ENCODE assay signal across 8 cellular contexts in the genomic region with DNA sequence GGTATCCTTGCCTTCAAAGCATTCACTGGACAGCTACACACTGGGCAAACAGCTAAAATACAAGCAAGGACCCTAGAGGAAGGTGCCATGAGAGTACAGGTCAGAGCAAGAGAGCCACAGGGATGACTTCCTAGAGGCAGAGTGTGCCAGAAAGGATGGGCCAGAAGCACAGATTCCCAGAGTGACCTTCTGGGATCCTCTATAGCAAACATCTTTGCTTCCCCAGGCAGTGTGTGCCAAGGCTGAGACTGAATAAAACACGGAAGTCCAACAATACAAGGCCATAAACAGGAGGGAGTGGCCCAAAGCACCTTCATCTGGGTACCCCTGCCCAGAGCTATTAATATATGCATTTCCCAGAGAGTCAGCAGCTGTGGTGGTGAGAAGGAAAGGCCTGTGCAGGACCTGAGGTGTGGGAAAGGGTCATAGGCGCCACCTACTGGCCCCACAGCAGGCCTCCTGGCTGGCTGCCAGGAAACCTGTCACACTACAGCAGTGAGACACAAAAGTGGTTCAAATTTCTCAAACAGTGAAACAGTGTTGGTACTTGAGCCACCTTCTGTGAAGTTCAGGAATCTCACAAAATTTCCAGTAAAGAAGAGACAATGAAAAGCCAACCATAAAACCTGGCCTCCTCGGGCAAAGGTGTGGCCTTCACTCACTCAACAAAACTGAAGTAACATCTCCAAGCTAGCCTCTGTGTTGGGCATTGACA. TPM values are rescaled to one million over a fixed set of nuclear protein-coding genes. Genes with fewer than 3 reads are reported as not detected.
DNase-seq lines count a peak whose midpoint lies in the region; ATAC-seq, FAIRE-seq and TF ChIP-seq lines count a peak whose summit lies in the region.

No MANE protein-coding gene starts in this region.

- H3K27ac ChIP-seq in CD4-positive, alpha-beta memory T cell (ENCODE audit: low read depth, low read length), result no peak overlapping the region
- no peak overlapping the region for H3K27ac ChIP-seq in HCT116 (ENCODE audit: low read depth, low read length)

- FAIRE-seq in bronchial epithelial cell (lab: Jason Lieb, UNC), result no peak

- no peak overlapping the region for H2AFZ ChIP-seq in HCT116 (ENCODE audit: low read depth, low read length, poor library complexity, severe bottlenecking)

- H3K4me2 ChIP-seq in HCT116 (ENCODE audit: low read length), result peak overlapping the region; percentile 9; the same call in 1 of the 2 replicates

- H3K79me2 ChIP-seq in HCT116 (ENCODE audit: insufficient read depth, low read length), result peaks cover 9% of the 10 kb centered on the region; the same call in 1 of the 2 replicates

- H3K36me3 Mint-ChIP-seq in CD4-positive, alpha-beta memory T cell, result no peaks in the 10 kb centered on the region
- peaks cover 2% of the 10 kb centered on the region for H3K36me3 Mint-ChIP-seq in activated B cell treated with CpG ODN at 0.5 μM for 24 hours (ENCODE audit: low read depth)

- no peaks in the 10 kb centered on the region for H3K27me3 Mint-ChIP-seq in CD4-positive, alpha-beta memory T cell
- no peaks in the 10 kb centered on the region for H3K27me3 Mint-ChIP-seq in activated B cell treated with CpG ODN at 0.5 μM for 24 hours

- H3K4me1 Mint-ChIP-seq in CD4-positive, alpha-beta memory T cell, result peaks cover 4 to 17% (median 9%) of the 10 kb centered on the region in 4 donors
- peaks cover 33% of the 10 kb centered on the region for H3K4me1 Mint-ChIP-seq in activated B cell treated with CpG ODN at 0.5 μM for 24 hours

- H3K4me3 ChIP-seq in CD4-positive, alpha-beta memory T cell (ENCODE audit: low read length in 2 of 2), result no peak overlapping the region
- H3K4me3 ChIP-seq in HCT116 (replicated peaks in 1 of 2; ENCODE audit: low read depth in 1 of 2, low read length in 2 of 2) (no peak overlapping the region), bronchial epithelial cell (ENCODE audit: low read depth, low read length) (no peak overlapping the region), kidney epithelial cell (ENCODE audit: low read depth, low read length) (no peak overlapping the region)

- ATAC-seq in HCT116, result peak; percentile 90
- ATAC-seq in activated B cell treated with CpG ODN at 0.5 μM for 24 hours (ENCODE audit: low read depth), result peak; percentile 37

- H3K9me3 ChIP-seq in CD4-positive, alpha-beta memory T cell (ENCODE audit: control insufficient read depth in 1 of 2, low read length in 2 of 2), result no peaks in the 10 kb centered on the region
- H3K9me3 ChIP-seq in HCT116 (ENCODE audit: control insufficient read depth in 1 of 2, insufficient read depth in 1 of 2, low read depth in 1 of 2, low read length in 2 of 2), result no peaks in the 10 kb centered on the region

- no peaks in the 10 kb centered on the region for H3K27me3 ChIP-seq in CD4-positive, alpha-beta memory T cell (ENCODE audit: insufficient read depth, low read length)
- H3K27me3 ChIP-seq in HCT116 (ENCODE audit: insufficient read depth, low read length) (no peaks in the 10 kb centered on the region), bronchial epithelial cell (ENCODE audit: control insufficient read depth, insufficient read depth, low read length) (no peaks in the 10 kb centered on the region), kidney epithelial cell (ENCODE audit: control insufficient read depth, insufficient read depth, low read length) (no peaks in the 10 kb centered on the region)

- no peak overlapping the region for H3K27ac Mint-ChIP-seq in CD4-positive, alpha-beta memory T cell
- H3K27ac Mint-ChIP-seq in activated B cell treated with CpG ODN at 0.5 μM for 24 hours, result no peak overlapping the region

- intact Hi-C loops in CD4-positive, alpha-beta memory T cell (cut with micrococcal nuclease), result no loop called here
- intact Hi-C loops in HCT116 (cut with micrococcal nuclease), result loop anchor here (1.0 kb wide), 2 partner anchors 60 to 389 kb away; no protein-coding TSS in a partner anchor
- intact Hi-C loops in activated B cell treated with CpG ODN at 0.5 μM for 24 hours (cut with micrococcal nuclease), result loop anchor here (1.0 to 5.0 kb wide), 6 partner anchors 123 to 627 kb away; partner anchors contain the start of genes INPPL1 and PHOX2A

- no peaks in the 10 kb centered on the region for H3K9me3 Mint-ChIP-seq in CD4-positive, alpha-beta memory T cell
- H3K9me3 Mint-ChIP-seq in activated B cell treated with CpG ODN at 0.5 μM for 24 hours, result no peaks in the 10 kb centered on the region

- H3K36me3 ChIP-seq in CD4-positive, alpha-beta memory T cell (ENCODE audit: insufficient read depth, low read length), result peaks cover 5% of the 10 kb centered on the region
- H3K36me3 ChIP-seq in HCT116 (ENCODE audit: control insufficient read depth in 1 of 2, insufficient read depth in 2 of 2, low read length in 2 of 2), result no peaks in the 10 kb centered on the region
- no peaks in the 10 kb centered on the region for H3K36me3 ChIP-seq in bronchial epithelial cell (ENCODE audit: control insufficient read depth, insufficient read depth, low read length)
- H3K36me3 ChIP-seq in kidney epithelial cell (ENCODE audit: control insufficient read depth, insufficient read depth, low read length), result no peaks in the 10 kb centered on the region

- H3K9me2 ChIP-seq in HCT116 (ENCODE audit: insufficient read depth), result no peaks in the 10 kb centered on the region

- CTCF ChIA-PET in CD4-positive, alpha-beta memory T cell (lab: Charles Lee; ENCODE audit: partially characterized antibody), result interaction anchor here (0.6 to 3.9 kb wide), 17 partner anchors 8 to 486 kb away, joined by 3 to 30 read pairs (median 3); partner anchors contain the start of gene CLPB
- CTCF ChIA-PET in HCT116 (lab: Charles Lee), result interaction anchor here (0.9 to 2.7 kb wide), 12 partner anchors 10 to 389 kb away, joined by 3 to 16 read pairs (median 4); partner anchors contain the start of gene CLPB
- CTCF ChIA-PET in activated B cell treated with CpG ODN at 0.5 μM for 24 hours (lab: Charles Lee), result interaction anchor here (0.7 to 3.0 kb wide), 17 partner anchors 8 to 436 kb away, joined by 3 to 23 read pairs (median 3); partner anchors contain the start of gene CLPB

- TF ChIP-seq RAD21 in HCT116 (IDR thresholded peaks at IDR 0.05; ENCODE audit: low read depth), result peak; percentile 82

- POLR2A ChIA-PET in CD4-positive, alpha-beta memory T cell (lab: Charles Lee; ENCODE audit: partially characterized antibody), result no interaction called here
- POLR2A ChIA-PET in HCT116 (lab: Charles Lee), result no interaction called here
- POLR2A ChIA-PET in activated B cell treated with CpG ODN at 0.5 μM for 24 hours (lab: Charles Lee), result interaction anchor here (0.6 kb wide), 1 partner anchor 1201 kb away, joined by 3 read pairs; no protein-coding TSS in a partner anchor

- no peak overlapping the region for H3K9ac ChIP-seq in HCT116 (ENCODE audit: low read length)

- BruUV-seq in HCT116 (replicated peaks; lab: Mats Ljungman, UMichigan), result no TSS peak

- H3K4me1 ChIP-seq in CD4-positive, alpha-beta memory T cell (ENCODE audit: insufficient read depth, low read length), result peaks cover under 1% of the 10 kb centered on the region
- H3K4me1 ChIP-seq in HCT116 (ENCODE audit: control insufficient read depth in 1 of 2, insufficient read depth in 2 of 2, low read length in 2 of 2), result peaks cover 0 to 9% of the 10 kb centered on the region in 2 experiments; a peak in 2 of 4 replicates

- RAD21 ChIA-PET in HCT116 (lab: Charles Lee; ENCODE audit: low non-redundant PET in 1 of 2, low total read pairs in 2 of 2, uncharacterized antibody in 2 of 2, unreplicated experiment in 2 of 2), result interaction anchor here (0.8 to 1.3 kb wide), 4 partner anchors 39 to 176 kb away, joined by 3 to 4 read pairs (median 3); no protein-coding TSS in a partner anchor

- H4K20me1 ChIP-seq in HCT116 (ENCODE audit: insufficient read depth), result no peaks in the 10 kb centered on the region

- peak; percentile 62 to 68 (median 63) for DNase-seq in CD4-positive, alpha-beta memory T cell
- DNase-seq in HCT116 (ENCODE audit: low read depth, low spot score) (peak; percentile 57), NCI-H2227 treated with DMSO at 0.1 percent for 48 hours (lab: John Stamatoyannopoulos, UW) (peak; percentile 62), activated B cell treated with CpG ODN at 0.5 μM for 24 hours (peak; percentile 64), bronchial epithelial cell (ENCODE audit: low read depth) (peak; percentile 61), kidney epithelial cell (ENCODE audit: low read depth) (no peak), cortex of kidney (lab: John Stamatoyannopoulos, UW) (no peak)
- peak; percentile 81 for DNase-seq in stimulated activated CD4-positive, alpha-beta T cell treated with anti-CD3 and anti-CD28 coated beads, Interleukin-1b, Interleukin-23, amount 100 ng/mL, for 48 hours

- no peak overlapping the region for H3K4me3 Mint-ChIP-seq in CD4-positive, alpha-beta memory T cell
- no peak overlapping the region for H3K4me3 Mint-ChIP-seq in activated B cell treated with CpG ODN at 0.5 μM for 24 hours

- TF ChIP-seq CTCF in HCT116 (IDR thresholded peaks at IDR 0.05 in 2 of 3, conservative IDR thresholded peaks at IDR 0.05 in 1 of 3; ENCODE audit: borderline replicate concordance in 1 of 3, insufficient read depth in 1 of 3, low read depth in 2 of 3, low read length in 2 of 3) (peak; percentile 86 to 93 (median 90)), activated B cell treated with CpG ODN at 0.5 μM for 24 hours (IDR thresholded peaks at IDR 0.05) (no peak), bronchial epithelial cell (IDR thresholded peaks at IDR 0.05; ENCODE audit: insufficient read depth, low read length, severe bottlenecking) (peak; percentile 96), kidney epithelial cell (IDR thresholded peaks at IDR 0.05; ENCODE audit: insufficient read depth, low read length, poor library complexity, severe bottlenecking) (peak; percentile 91)

- TF ChIP-seq POLR2A in HCT116 (IDR thresholded peaks at IDR 0.05; ENCODE audit: borderline replicate concordance, extremely low read depth, insufficient read depth, insufficient read length), result no peak

TF ChIP-seq in HCT116, 20 proteins besides CTCF, POLR2A, EP300 and RAD21 (continues in another document):
- TF ChIP-seq ZFX (IDR thresholded peaks at IDR 0.05) (no peak), YY1 (IDR thresholded peaks at IDR 0.05; ENCODE audit: extremely low read depth, insufficient replicate concordance, low read depth, low read length) (no peak)

RNA-seq across cellular contexts. Expression of gene CLPB, which starts 20.3 kb away (rescaled TPM):
- 10 to 100 TPM; 13.5 to 14.7 TPM for total RNA-seq in CD4-positive, alpha-beta memory T cell
- polyA plus RNA-seq in CD4-positive, alpha-beta memory T cell, result 1 to 10 TPM in 1 of 2 donors, under 1 TPM in 1; 0.76 to 5.3 TPM
- total RNA-seq in HCT116 (2021; ENCODE audit: unreplicated experiment) (38.5 TPM), activated B cell treated with CpG ODN at 0.5 μM for 24 hours (25.7 and 28.8 TPM in 2 replicates), bronchial epithelial cell (28.5 and 33.7 TPM in 2 replicates), kidney epithelial cell (31.6 and 31.8 TPM in 2 replicates)
- polyA plus RNA-seq in HCT116 (2012), result 26.0 and 29.4 TPM in 2 replicates

Comparison
In these comparisons a context has a peak if more than half of its experiments do, and no peak if none do; other contexts are left out.
1. DNase-seq: peak in CD4-positive, alpha-beta memory T cell (5 of 5), HCT116 (single experiment), NCI-H2227 treated with DMSO at 0.1 percent for 48 hours (single experiment), activated B cell treated with CpG ODN at 0.5 μM for 24 hours (single experiment), bronchial epithelial cell (single experiment) and stimulated activated CD4-positive, alpha-beta T cell treated with anti-CD3 and anti-CD28 coated beads, Interleukin-1b, Interleukin-23, amount 100 ng/mL, for 48 hours (single experiment); none in kidney epithelial cell (single experiment) and cortex of kidney (single experiment).